ENCODE assay signal across 15 cellular contexts in genomic region chr20:57495978-57496377, GRCh38. TPM values are rescaled to one million over a fixed set of nuclear protein-coding genes. Genes with fewer than 3 reads are reported as not detected.
"Had no signal": no experiment of that assay in that cellular context is flagged by ENCODE, and none has a peak within 500 bp of the region (broad histone marks: within the 10 kb centered on the region; RNA-seq: fewer than 3 reads in every experiment).

No MANE protein-coding gene starts in this region.

- H3K4me3 Mint-ChIP-seq: activated CD4-positive, alpha-beta T cell treated with anti-CD3 and anti-CD28 coated beads, Interleukin-2, amount 10 ng/mL, durations not matched to agents 24 days and 14 days; activated CD8-positive, alpha-beta T cell treated with anti-CD3 and anti-CD28 coated beads for 36 hours; activated naive CD4-positive, alpha-beta T cell treated with anti-CD3 and anti-CD28 coated beads, Interleukin-2, amount 10 ng/mL, durations not matched to agents 7 days and 5 days; activated naive CD8-positive, alpha-beta T cell; activated naive CD8-positive, alpha-beta T cell treated with anti-CD3 and anti-CD28 coated beads, Interleukin-2, amount 50 U/mL, for 24 hours; brain; IgD-negative memory B cell; T-helper 1 cell treated with Interleukin-12 subunit alpha and Interleukin-12 subunit beta and Interleukin-4 antibody, amounts not matched to agents 30 μg/mL and 1 μg/mL, for 36 hours; T-helper 2 cell treated with Interferon-gamma antibody and Interleukin-4, amounts not matched to agents 5 μg/mL and 100 μg/mL, for 36 hours had no signal

- H3K9ac ChIP-seq: SK-N-SH had no signal

- H3K4me1 ChIP-seq: Peyer's patch had no signal

- H3K27ac Mint-ChIP-seq: activated CD4-positive, alpha-beta T cell treated with anti-CD3 and anti-CD28 coated beads, Interleukin-2, amount 10 ng/mL, durations not matched to agents 24 days and 14 days; activated CD8-positive, alpha-beta T cell treated with anti-CD3 and anti-CD28 coated beads for 36 hours; activated naive CD4-positive, alpha-beta T cell treated with anti-CD3 and anti-CD28 coated beads, Interleukin-2, amount 10 ng/mL, durations not matched to agents 7 days and 5 days; activated naive CD8-positive, alpha-beta T cell treated with anti-CD3 and anti-CD28 coated beads, Interleukin-2, amount 50 U/mL, for 24 hours; T-helper 1 cell treated with Interleukin-12 subunit alpha and Interleukin-12 subunit beta and Interleukin-4 antibody, amounts not matched to agents 30 μg/mL and 1 μg/mL, for 36 hours; T-helper 2 cell treated with Interferon-gamma antibody and Interleukin-4, amounts not matched to agents 5 μg/mL and 100 μg/mL, for 36 hours had no signal

- H3K27me3 ChIP-seq: Peyer's patch, SJSA1 had no signal

- H3K27ac ChIP-seq: Peyer's patch, SJSA1 had no signal

- H3K9me3 Mint-ChIP-seq: activated CD4-positive, alpha-beta T cell treated with anti-CD3 and anti-CD28 coated beads, Interleukin-2, amount 10 ng/mL, durations not matched to agents 24 days and 14 days; activated CD8-positive, alpha-beta T cell treated with anti-CD3 and anti-CD28 coated beads for 36 hours; activated naive CD4-positive, alpha-beta T cell treated with anti-CD3 and anti-CD28 coated beads, Interleukin-2, amount 10 ng/mL, durations not matched to agents 7 days and 5 days; activated naive CD8-positive, alpha-beta T cell treated with anti-CD3 and anti-CD28 coated beads, Interleukin-2, amount 50 U/mL, for 24 hours; IgD-negative memory B cell; T-helper 1 cell treated with Interleukin-12 subunit alpha and Interleukin-12 subunit beta and Interleukin-4 antibody, amounts not matched to agents 30 μg/mL and 1 μg/mL, for 36 hours; T-helper 2 cell treated with Interferon-gamma antibody and Interleukin-4, amounts not matched to agents 5 μg/mL and 100 μg/mL, for 36 hours had no signal

- H3K36me3 ChIP-seq: Peyer's patch, SJSA1 had no signal

- H3K9me3 ChIP-seq: Peyer's patch, SJSA1, SK-N-SH had no signal

- H3K4me3 ChIP-seq: Peyer's patch, SJSA1 had no signal

- H3K4me2 ChIP-seq: SK-N-SH had no signal

- H3K9me2 ChIP-seq: SK-N-SH had no signal

- H3K36me3 Mint-ChIP-seq: activated naive CD4-positive, alpha-beta T cell treated with anti-CD3 and anti-CD28 coated beads, Interleukin-2, amount 10 ng/mL, durations not matched to agents 7 days and 5 days; activated naive CD8-positive, alpha-beta T cell; brain had no signal

RNA-seq across cellular contexts. Expression of gene CTCFL, which starts 29.0 kb away (rescaled TPM):
- total RNA-seq: activated CD4-positive, alpha-beta T cell treated with anti-CD3 and anti-CD28 coated beads, Interleukin-2, amount 10 ng/mL, durations not matched to agents 24 days and 14 days; activated CD8-positive, alpha-beta T cell treated with anti-CD3 and anti-CD28 coated beads for 36 hours; bronchial epithelial cell; LHCN-M2; PC-3; Peyer's patch; SJSA1 had no signal
